23 cellular contexts compared by ENCODE assay signal in the genomic region with DNA sequence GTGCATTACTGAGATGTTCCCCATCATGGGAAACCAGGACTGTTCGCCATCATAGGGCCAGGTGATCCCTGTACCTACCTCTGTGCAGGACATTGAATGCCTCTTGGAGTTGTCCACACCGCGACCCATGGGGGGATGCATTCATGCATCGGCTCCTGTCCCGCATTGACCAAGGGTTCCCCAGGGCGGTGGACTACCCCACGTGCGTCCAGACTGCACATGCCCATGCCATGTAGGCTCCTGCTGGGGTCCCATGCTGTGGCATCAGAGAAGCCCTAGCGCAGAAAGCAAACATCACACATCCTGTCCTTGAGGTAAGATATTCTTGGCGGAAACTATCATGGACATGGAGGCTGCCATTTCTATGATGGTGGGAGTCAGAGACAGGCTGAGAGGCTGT.
DNase-seq lines count a peak whose midpoint lies in the region; ATAC-seq and TF ChIP-seq lines count a peak whose summit lies in the region.
"Had no signal": no experiment of that assay in that cellular context is flagged by ENCODE, and none has a peak within 500 bp of the region (broad histone marks: within the 10 kb centered on the region; RNA-seq: fewer than 3 reads in every experiment).

No MANE protein-coding gene starts in this region.

- H2BK120ac ChIP-seq in neuronal stem cell (ENCODE audit: low read depth, low read length): no peak overlapping the region

- H3K27ac ChIP-seq in adrenal gland (no peak overlapping the region), neuronal stem cell (replicated peaks; ENCODE audit: low read length) (no peak overlapping the region)
- H3K27ac ChIP-seq: C4-2B, HL-60, pancreas, RWPE1, spleen had no signal

- ATAC-seq in GM21360 (IDR thresholded peaks at IDR 0.05; ENCODE audit: unreplicated experiment): no peak
- ATAC-seq in SK-N-SH treated with all-trans-retinoic acid at 6 μM for 48 hours: no peak
- ATAC-seq in GM21786 (IDR thresholded peaks at IDR 0.05; ENCODE audit: unreplicated experiment): no peak
- ATAC-seq: activated CD4-positive, alpha-beta T cell treated with anti-CD3 and anti-CD28 coated beads for 36 hours; activated naive CD8-positive, alpha-beta T cell treated with anti-CD3 and anti-CD28 coated beads, Interleukin-2, amount 50 U/mL, for 24 hours; natural killer cell treated with Interleukin-12 subunit alpha and Interleukin-12 subunit beta and Interleukin-15 and Interleukin-18, amount 100 ng/mL, for 72 hours; pancreas; right cardiac atrium; T-helper 17 cell had no signal

- no peaks in the 10 kb centered on the region for H3K4me1 ChIP-seq in adrenal gland (replicated peaks in 1 of 2)
- H3K4me1 ChIP-seq in neuronal stem cell (ENCODE audit: control insufficient read depth in 2 of 2, insufficient read depth in 1 of 2, low read depth in 1 of 2, low read length in 2 of 2): peaks cover 0 to 40% of the 10 kb centered on the region in 2 donors
- H3K4me1 ChIP-seq: Caco-2, pancreas, spleen had no signal

- intact Hi-C loops in adrenal gland (cut with DNase I): no loop called here

- no peak overlapping the region for H4K91ac ChIP-seq in neuronal stem cell (ENCODE audit: low read depth, low read length, poor library complexity)

- 86 to 94% (median 92%) methylated on average over 7 to 10 of the region's 10 CpGs for WGBS in adrenal gland, 4 donors
- WGBS in neuronal stem cell (ENCODE audit: extremely low coverage in 2 of 2, insufficient read length in 2 of 2, insufficient replicate concordance in 1 of 2), 2 donors: no CpG with 5 or more reads among the region's 10 CpGs

- peak overlapping the region; percentile 52 for H4K8ac ChIP-seq in neuronal stem cell (ENCODE audit: low read depth, low read length)

- H3K36me3 ChIP-seq in adrenal gland (replicated peaks in 1 of 2) (no peaks in the 10 kb centered on the region), neuronal stem cell (replicated peaks in 1 of 2; ENCODE audit: control insufficient read depth in 2 of 2, insufficient read depth in 2 of 2, low read length in 2 of 2) (no peaks in the 10 kb centered on the region)
- H3K36me3 ChIP-seq: pancreas, spleen had no signal

- H2AFZ ChIP-seq in neuronal stem cell (ENCODE audit: low read length): no peak overlapping the region

- TF ChIP-seq CTCF in adrenal gland (IDR thresholded peaks at IDR 0.05): no peak

- H3K9me3 ChIP-seq in adrenal gland (replicated peaks in 1 of 3) (no peaks in the 10 kb centered on the region), neuronal stem cell (replicated peaks in 1 of 2; ENCODE audit: control insufficient read depth in 2 of 2, insufficient read depth in 1 of 2, low read depth in 1 of 2, low read length in 2 of 2) (no peaks in the 10 kb centered on the region)
- H3K9me3 ChIP-seq: Caco-2, pancreas had no signal

- H2AK5ac ChIP-seq in neuronal stem cell (ENCODE audit: low read depth, low read length): peak overlapping the region; percentile 16

- H2BK5ac ChIP-seq in neuronal stem cell (ENCODE audit: low read length): peak overlapping the region; percentile 61

- no peaks in the 10 kb centered on the region for H3K79me1 ChIP-seq in neuronal stem cell (ENCODE audit: low read depth, low read length)

- DNase-seq in AG20443 (ENCODE audit: low spot score): peak; percentile 7
- peak; percentile 4 for DNase-seq in D341Med (ENCODE audit: low spot score)
- DNase-seq in adrenal gland: peak in 4 of 7 donors; percentile 6 to 28 (median 8)
- DNase-seq in neuronal stem cell (ENCODE audit: low spot score): no peak
- DNase-seq in central memory CD4-positive, alpha-beta T cell: no peak
- DNase-seq: activated CD4-positive, alpha-beta T cell treated with anti-CD3 and anti-CD28 coated beads for 36 hours; activated naive CD8-positive, alpha-beta T cell treated with anti-CD3 and anti-CD28 coated beads, Interleukin-2, amount 50 U/mL, for 24 hours; DND-41; Karpas-422; NCI-H1436 treated with DMSO at 0.1 percent for 48 hours; NCI-H446 treated with DMSO at 0.1 percent for 48 hours; right cardiac atrium; spleen; T-helper 17 cell had no signal

- peak overlapping the region; percentile 63 for H2BK12ac ChIP-seq in neuronal stem cell (ENCODE audit: low read length)

- TF ChIP-seq POLR2A in adrenal gland (IDR thresholded peaks at IDR 0.05): no peak

- no peak overlapping the region for H2BK15ac ChIP-seq in neuronal stem cell (ENCODE audit: low read length)

- no peak overlapping the region for H3K4me3 ChIP-seq in adrenal gland
- no peak overlapping the region for H3K4me3 ChIP-seq in neuronal stem cell (ENCODE audit: low read length in 2 of 2)
- H3K4me3 ChIP-seq: pancreas, spleen had no signal

- no peak overlapping the region for H3K14ac ChIP-seq in neuronal stem cell (ENCODE audit: low read length)

- H3K4me2 ChIP-seq in neuronal stem cell (ENCODE audit: insufficient read depth, low read length, poor library complexity, severe bottlenecking): no peak overlapping the region

- H3K27me3 ChIP-seq in adrenal gland (no peaks in the 10 kb centered on the region), neuronal stem cell (ENCODE audit: control insufficient read depth in 3 of 3, insufficient read depth in 3 of 3, low read depth in 1 of 3, low read length in 3 of 3) (peaks cover 0 to 3% (median 0%) of the 10 kb centered on the region in 3 experiments)
- H3K27me3 ChIP-seq: pancreas had no signal

- H3K23ac ChIP-seq in neuronal stem cell (ENCODE audit: low read depth, low read length, poor library complexity): peak overlapping the region; percentile 3

- peak overlapping the region; percentile 31 for H3K18ac ChIP-seq in neuronal stem cell (ENCODE audit: low read length)

- H3K4ac ChIP-seq in neuronal stem cell (ENCODE audit: low read length): no peak overlapping the region

- H3K9ac ChIP-seq in neuronal stem cell (ENCODE audit: low read depth, low read length, poor library complexity): no peak overlapping the region

TF ChIP-seq in SK-N-SH treated with all-trans-retinoic acid at 6 μM for 48 hours, 23 proteins besides CTCF, POLR2A, EP300 and RAD21:
- TF ChIP-seq, protein P1, sequence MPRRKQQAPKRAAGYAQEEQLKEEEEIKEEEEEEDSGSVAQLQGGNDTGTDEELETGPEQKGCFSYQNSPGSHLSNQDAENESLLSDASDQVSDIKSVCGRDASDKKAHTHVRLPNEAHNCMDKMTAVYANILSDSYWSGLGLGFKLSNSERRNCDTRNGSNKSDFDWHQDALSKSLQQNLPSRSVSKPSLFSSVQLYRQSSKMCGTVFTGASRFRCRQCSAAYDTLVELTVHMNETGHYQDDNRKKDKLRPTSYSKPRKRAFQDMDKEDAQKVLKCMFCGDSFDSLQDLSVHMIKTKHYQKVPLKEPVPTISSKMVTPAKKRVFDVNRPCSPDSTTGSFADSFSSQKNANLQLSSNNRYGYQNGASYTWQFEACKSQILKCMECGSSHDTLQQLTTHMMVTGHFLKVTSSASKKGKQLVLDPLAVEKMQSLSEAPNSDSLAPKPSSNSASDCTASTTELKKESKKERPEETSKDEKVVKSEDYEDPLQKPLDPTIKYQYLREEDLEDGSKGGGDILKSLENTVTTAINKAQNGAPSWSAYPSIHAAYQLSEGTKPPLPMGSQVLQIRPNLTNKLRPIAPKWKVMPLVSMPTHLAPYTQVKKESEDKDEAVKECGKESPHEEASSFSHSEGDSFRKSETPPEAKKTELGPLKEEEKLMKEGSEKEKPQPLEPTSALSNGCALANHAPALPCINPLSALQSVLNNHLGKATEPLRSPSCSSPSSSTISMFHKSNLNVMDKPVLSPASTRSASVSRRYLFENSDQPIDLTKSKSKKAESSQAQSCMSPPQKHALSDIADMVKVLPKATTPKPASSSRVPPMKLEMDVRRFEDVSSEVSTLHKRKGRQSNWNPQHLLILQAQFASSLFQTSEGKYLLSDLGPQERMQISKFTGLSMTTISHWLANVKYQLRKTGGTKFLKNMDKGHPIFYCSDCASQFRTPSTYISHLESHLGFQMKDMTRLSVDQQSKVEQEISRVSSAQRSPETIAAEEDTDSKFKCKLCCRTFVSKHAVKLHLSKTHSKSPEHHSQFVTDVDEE (CRISPR knock-in tag; IDR thresholded peaks at IDR 0.05): no peak
- TF ChIP-seq TCF4 (CRISPR knock-in tag; IDR thresholded peaks at IDR 0.05; ENCODE audit: borderline replicate concordance): no peak
- no peak for TF ChIP-seq GLIS3 (CRISPR knock-in tag; IDR thresholded peaks at IDR 0.05)
- no peak for TF ChIP-seq TOX (CRISPR knock-in tag; IDR thresholded peaks at IDR 0.05; ENCODE audit: borderline replicate concordance)
- no peak for TF ChIP-seq ZNF70 (CRISPR knock-in tag; IDR thresholded peaks at IDR 0.05)
- TF ChIP-seq ZNF8 (CRISPR knock-in tag; IDR thresholded peaks at IDR 0.05): no peak
- no peak for TF ChIP-seq ESRRG (CRISPR knock-in tag; IDR thresholded peaks at IDR 0.05)
- TF ChIP-seq BACH2 (CRISPR knock-in tag; IDR thresholded peaks at IDR 0.05; ENCODE audit: borderline replicate concordance): no peak
- TF ChIP-seq ARNTL (CRISPR knock-in tag; IDR thresholded peaks at IDR 0.05; ENCODE audit: borderline replicate concordance, low read depth): no peak
- TF ChIP-seq CSDC2 (CRISPR knock-in tag; IDR thresholded peaks at IDR 0.05): no peak
- no peak for TF ChIP-seq OSR1 (CRISPR knock-in tag; IDR thresholded peaks at IDR 0.05)
- no peak for TF ChIP-seq ZFP3 (CRISPR knock-in tag; IDR thresholded peaks at IDR 0.05)
- TF ChIP-seq SNAI2 (CRISPR knock-in tag; IDR thresholded peaks at IDR 0.05): no peak
- no peak for TF ChIP-seq ZNF565 (CRISPR knock-in tag; conservative IDR thresholded peaks at IDR 0.05; ENCODE audit: low read depth)
- TF ChIP-seq ZC3H10 (CRISPR knock-in tag; IDR thresholded peaks at IDR 0.05): no peak
- TF ChIP-seq, protein P2, sequence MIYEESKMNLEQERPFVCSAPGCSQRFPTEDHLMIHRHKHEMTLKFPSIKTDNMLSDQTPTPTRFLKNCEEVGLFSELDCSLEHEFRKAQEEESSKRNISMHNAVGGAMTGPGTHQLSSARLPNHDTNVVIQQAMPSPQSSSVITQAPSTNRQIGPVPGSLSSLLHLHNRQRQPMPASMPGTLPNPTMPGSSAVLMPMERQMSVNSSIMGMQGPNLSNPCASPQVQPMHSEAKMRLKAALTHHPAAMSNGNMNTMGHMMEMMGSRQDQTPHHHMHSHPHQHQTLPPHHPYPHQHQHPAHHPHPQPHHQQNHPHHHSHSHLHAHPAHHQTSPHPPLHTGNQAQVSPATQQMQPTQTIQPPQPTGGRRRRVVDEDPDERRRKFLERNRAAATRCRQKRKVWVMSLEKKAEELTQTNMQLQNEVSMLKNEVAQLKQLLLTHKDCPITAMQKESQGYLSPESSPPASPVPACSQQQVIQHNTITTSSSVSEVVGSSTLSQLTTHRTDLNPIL (CRISPR knock-in tag; IDR thresholded peaks at IDR 0.05; ENCODE audit: low read depth): no peak
- no peak for TF ChIP-seq RARB (CRISPR knock-in tag; IDR thresholded peaks at IDR 0.05)
TF ChIP-seq in SK-N-SH treated with all-trans-retinoic acid at 6 μM for 48 hours: peak in this region for 0.

Comparison
In these comparisons a context has a peak if more than half of its experiments do, and no peak if none do; other contexts are left out.
1. DNase-seq: peak in AG20443 (single experiment), D341Med (single experiment) and adrenal gland (4 of 7); none in neuronal stem cell (single experiment) and central memory CD4-positive, alpha-beta T cell (single experiment).